7 cellular contexts compared by ENCODE assay signal in genomic region chr11:47664936-47665335, GRCh38. TPM values are rescaled to one million over a fixed set of nuclear protein-coding genes. Genes with fewer than 3 reads are reported as not detected.
A peak's percentile ranks its signal among the peaks of the same experiment; 100 is the strongest.
DNase-seq lines count a peak whose midpoint lies in the region; TF ChIP-seq lines count a peak whose summit lies in the region.
"Not testable (repeated sequence)": the region's sequence is repeated elsewhere in the genome, so short reads cannot be mapped to it uniquely, and the experiment has no call there.

No MANE protein-coding gene starts in this region.

- not testable (repeated sequence) for H3K4me3 ChIP-seq in epithelial cell of esophagus (ENCODE audit: low read length)

- not testable (repeated sequence) for H3K4me3 Mint-ChIP-seq in activated naive CD4-positive, alpha-beta T cell treated with anti-CD3 and anti-CD28 coated beads for 36 hours

- not testable (repeated sequence) for TF ChIP-seq CTCF in epithelial cell of esophagus (IDR thresholded peaks at IDR 0.05; ENCODE audit: insufficient read depth, low read depth, low read length, missing control alignments)

- not testable (repeated sequence) for H3K9me3 Mint-ChIP-seq in activated naive CD4-positive, alpha-beta T cell treated with anti-CD3 and anti-CD28 coated beads for 36 hours

- H3K27ac Mint-ChIP-seq in activated naive CD4-positive, alpha-beta T cell treated with anti-CD3 and anti-CD28 coated beads for 36 hours: not testable (repeated sequence)

- CTCF ChIA-PET in activated naive CD4-positive, alpha-beta T cell treated with anti-CD3 and anti-CD28 coated beads for 36 hours (lab: Charles Lee): interaction anchor here (0.7 kb wide), 1 partner anchor 31 kb away, joined by 3 read pairs; no protein-coding TSS in a partner anchor

- peaks cover 24% of the 10 kb centered on the region for H3K4me1 Mint-ChIP-seq in activated naive CD4-positive, alpha-beta T cell treated with anti-CD3 and anti-CD28 coated beads for 36 hours (ENCODE audit: low read depth)

- H3K36me3 Mint-ChIP-seq in activated naive CD4-positive, alpha-beta T cell treated with anti-CD3 and anti-CD28 coated beads for 36 hours (ENCODE audit: low read depth): not testable (repeated sequence)

- DNase-seq in ELR (ENCODE audit: low read depth) (peak; percentile 52), M059J (ENCODE audit: low read depth) (peak; percentile 81), RKO (ENCODE audit: low spot score) (peak; percentile 15), epithelial cell of esophagus (ENCODE audit: low read depth) (peak; percentile 71), renal cortical epithelial cell (ENCODE audit: low read depth) (peak; percentile 34)
- DNase-seq in activated CD4-positive, alpha-beta T cell treated with anti-CD3 and anti-CD28 coated beads, Interleukin-2, amount 50 U/mL, for 48 hours: peak; percentile 9 to 25
- DNase-seq in activated naive CD4-positive, alpha-beta T cell treated with anti-CD3 and anti-CD28 coated beads for 36 hours: peak; percentile 55

- intact Hi-C loops in activated naive CD4-positive, alpha-beta T cell treated with anti-CD3 and anti-CD28 coated beads for 36 hours (cut with micrococcal nuclease): not testable (repeated sequence)

- not testable (repeated sequence) for H3K27me3 Mint-ChIP-seq in activated naive CD4-positive, alpha-beta T cell treated with anti-CD3 and anti-CD28 coated beads for 36 hours (ENCODE audit: low read depth)

RNA-seq across cellular contexts. Expression of gene MTCH2, which starts 22.6 kb away (rescaled TPM):
- 138 and 204 TPM in 2 replicates for total RNA-seq in M059J (2014; rRNA removed; shearing (Covaris generic))
- total RNA-seq in activated naive CD4-positive, alpha-beta T cell treated with anti-CD3 and anti-CD28 coated beads for 36 hours: 10 to 100 TPM; 93.7 to 95.1 TPM
- 104 and 109 TPM in 2 replicates for total RNA-seq in renal cortical epithelial cell

RNA-seq across cellular contexts. Expression of gene AGBL2, which starts 50.2 kb away (rescaled TPM):
- total RNA-seq in M059J (2014; rRNA removed; shearing (Covaris generic)): 1.2 and 2.5 TPM in 2 replicates
- total RNA-seq in activated naive CD4-positive, alpha-beta T cell treated with anti-CD3 and anti-CD28 coated beads for 36 hours: 1 to 10 TPM; 1.3 to 2.2 TPM
- total RNA-seq in renal cortical epithelial cell: 0.17 and 2.1 TPM in 2 replicates

Comparison
In these comparisons a context has a peak if more than half of its experiments do, and no peak if none do; other contexts are left out.
1. DNase-seq: peak in every context shown above with its lines; median percentile 81 in M059J; 71 in epithelial cell of esophagus; 55 in activated naive CD4-positive, alpha-beta T cell treated with anti-CD3 and anti-CD28 coated beads for 36 hours; 52 in ELR; 34 in renal cortical epithelial cell; 17 in activated CD4-positive, alpha-beta T cell treated with anti-CD3 and anti-CD28 coated beads, Interleukin-2, amount 50 U/mL, for 48 hours; 15 in RKO.